In the genomic region with DNA sequence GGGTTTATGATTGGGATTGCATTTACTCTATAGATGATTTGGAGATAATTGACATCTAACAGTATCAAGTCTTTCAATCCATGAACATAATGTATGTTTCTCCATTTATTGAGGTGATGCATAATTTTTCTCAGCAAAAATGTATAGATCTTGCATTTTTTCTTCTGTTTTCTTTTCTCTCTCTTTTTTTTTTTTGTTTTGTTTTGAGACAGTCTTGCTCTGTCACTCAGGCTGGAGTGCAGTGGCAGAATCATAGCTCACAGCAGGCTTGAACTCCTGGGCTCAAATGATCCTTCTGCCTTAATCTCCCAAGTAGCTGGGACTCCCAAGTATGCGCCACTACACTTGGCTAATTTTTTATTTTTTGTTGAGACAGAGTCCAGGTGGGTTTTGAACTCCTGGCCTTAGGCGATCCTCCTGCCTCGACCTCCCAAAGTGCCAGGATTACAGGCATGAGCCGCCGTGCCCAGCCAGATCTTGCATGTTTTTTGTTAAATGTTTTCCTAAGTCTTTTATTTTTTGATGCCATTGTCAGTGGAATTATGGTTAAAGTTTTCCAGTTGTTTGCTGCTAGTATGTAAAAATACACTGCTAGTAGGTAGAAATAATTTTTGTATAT, we compare ENCODE assay signal across 26 cellular contexts.
"Had no signal": no experiment of that assay in that cellular context is flagged by ENCODE, and none has a peak within 500 bp of the region (broad histone marks: within the 10 kb centered on the region; RNA-seq: fewer than 3 reads in every experiment).

No MANE protein-coding gene starts in this region.

- H3K4me3 ChIP-seq: esophagus squamous epithelium, heart right ventricle, left lung, mucosa of descending colon, ovary, psoas muscle, sigmoid colon, stomach, thyroid gland had no signal

- H3K36me3 ChIP-seq: esophagus squamous epithelium, left lung, ovary, sigmoid colon, stomach, thyroid gland had no signal

- DNase-seq: cortex of kidney; effector memory CD8-positive, alpha-beta T cell; erythroblast; esophagus squamous epithelium; foreskin melanocyte; glutamatergic neuron; heart right ventricle; hippocampal formation; left cardiac atrium; left lung; mesenchymal stem cell; mucosa of descending colon; nephron progenitor cell; occipital lobe; ovary; psoas muscle; right cardiac atrium; sigmoid colon; stimulated activated CD4-positive, alpha-beta T cell treated with anti-CD3 and anti-CD28 coated beads, Interleukin-2, amount 100 ng/mL, for 24 hours; stimulated activated CD4-positive, alpha-beta T cell treated with anti-CD3 and anti-CD28 coated beads, Interleukin-4, amount 100 ng/mL, for 24 hours; stimulated activated naive CD4-positive, alpha-beta T cell treated with Interleukin-2 at 50 U/mL for 16 hours; stomach; thyroid gland; trophoblast cell had no signal

- H3K4me3 Mint-ChIP-seq: mesothelial cell of epicardium; nephron progenitor cell; stimulated activated effector memory CD8-positive, alpha-beta T cell treated with anti-CD3 and anti-CD28 coated beads, Interleukin-12 subunit alpha, Interleukin-12 subunit beta, amount 100 ng/mL, for 72 hours had no signal

- H3K9me3 ChIP-seq: ovary, psoas muscle, sigmoid colon, thyroid gland had no signal

- H3K27me3 Mint-ChIP-seq: effector memory CD8-positive, alpha-beta T cell had no signal

- ATAC-seq: effector memory CD8-positive, alpha-beta T cell; heart right ventricle; left cardiac atrium; left lung; mucosa of descending colon; psoas muscle; right cardiac atrium; stimulated activated effector memory CD8-positive, alpha-beta T cell treated with anti-CD3 and anti-CD28 coated beads, Interleukin-12 subunit alpha, Interleukin-12 subunit beta, amount 100 ng/mL, for 72 hours had no signal

- H3K27ac Mint-ChIP-seq: effector memory CD8-positive, alpha-beta T cell; mesothelial cell of epicardium; nephron progenitor cell; stimulated activated effector memory CD8-positive, alpha-beta T cell treated with anti-CD3 and anti-CD28 coated beads, Interleukin-12 subunit alpha, Interleukin-12 subunit beta, amount 100 ng/mL, for 72 hours had no signal

- H3K27ac ChIP-seq: esophagus squamous epithelium, heart right ventricle, left lung, ovary, psoas muscle, sigmoid colon, stomach, thyroid gland had no signal
